Comparison of ENCODE assay signal across 10 cellular contexts in the genomic region with DNA sequence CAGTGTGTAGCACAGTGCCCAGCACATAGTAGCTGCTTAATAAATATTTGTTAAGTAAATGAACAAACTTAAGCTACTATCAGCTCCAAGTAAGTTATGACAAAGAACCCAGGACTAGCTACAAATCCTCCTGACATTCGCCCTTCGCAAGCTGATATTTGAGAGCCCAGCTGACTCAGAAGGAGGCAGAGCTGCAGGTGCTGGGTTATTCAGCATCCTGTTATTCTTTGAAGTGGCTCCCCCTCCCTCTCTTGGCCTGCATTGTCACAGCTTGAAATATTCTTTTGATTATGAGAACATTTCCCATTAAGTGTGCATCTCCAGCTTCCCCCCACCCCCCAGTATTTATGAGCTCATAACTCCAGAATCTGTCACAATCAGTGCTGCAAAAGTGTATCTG.
A peak's percentile ranks its signal among the peaks of the same experiment; 100 is the strongest.
DNase-seq lines count a peak whose midpoint lies in the region; ATAC-seq, FAIRE-seq and TF ChIP-seq lines count a peak whose summit lies in the region.
"Had no signal": no experiment of that assay in that cellular context is flagged by ENCODE, and none has a peak within 500 bp of the region (broad histone marks: within the 10 kb centered on the region; RNA-seq: fewer than 3 reads in every experiment).

No MANE protein-coding gene starts in this region.

- POLR2A ChIA-PET in HepG2 (lab: Yijun Ruan, JAX) (interaction anchor here (1.1 kb wide), 1 partner anchor 79 kb away, joined by 4 read pairs; the partner anchor contains the start of gene RALY), GM10248 (lab: Yijun Ruan, JAX) (no interaction called here)

- FAIRE-seq in HepG2 (lab: Jason Lieb, UNC) (no peak), urothelium cell line (lab: Jason Lieb, UNC) (no peak)

- H3K36me3 ChIP-seq in HepG2 (replicated peaks in 1 of 2; ENCODE audit: control insufficient read depth in 1 of 2, insufficient read depth in 2 of 2, low read length in 2 of 2), result no peaks in the 10 kb centered on the region
- no peaks in the 10 kb centered on the region for H3K36me3 ChIP-seq in right lobe of liver

- H3K4me2 ChIP-seq in HepG2 (ENCODE audit: low read depth, low read length), result no peak overlapping the region

- DNase-seq in HepG2 (ENCODE audit: low spot score) (peak; percentile 51), right lobe of liver (no peak), epithelial cell of esophagus (ENCODE audit: low read depth) (peak; percentile 70), urothelium cell line (ENCODE audit: low spot score) (peak; percentile 87), GM10248 (ENCODE audit: extremely low spot score) (no peak), SK-N-DZ (ENCODE audit: low spot score) (no peak)

- H3K4me1 ChIP-seq in HepG2 (ENCODE audit: insufficient read depth, low read length) (peaks cover 47% of the 10 kb centered on the region), right lobe of liver (no peaks in the 10 kb centered on the region)

- no peaks in the 10 kb centered on the region; a peak in 1 of 5 replicates for H3K27me3 ChIP-seq in HepG2 (ENCODE audit: control insufficient read depth in 1 of 2, insufficient read depth in 2 of 2, low read length in 2 of 2)
- no peaks in the 10 kb centered on the region for H3K27me3 ChIP-seq in right lobe of liver

- no TSS peak for BruUV-seq in HepG2 (replicated peaks; lab: Mats Ljungman, UMichigan)

- in situ Hi-C loops in HepG2 (cut with HindIII; ENCODE audit: extremely low pct_ligation_motif_present, low pct_unique_long_range_greater_than_20kb), result no loop called here

- H2AFZ ChIP-seq in HepG2 (ENCODE audit: low read length), result no peak overlapping the region

- TF ChIP-seq EP300 in HepG2 (IDR thresholded peaks at IDR 0.05; ENCODE audit: low read depth in 2 of 2, low read length in 2 of 2), result no peak
- no peak for TF ChIP-seq EP300 in HepG2 (CRISPR knock-in tag; IDR thresholded peaks at IDR 0.05; ENCODE audit: borderline replicate concordance)

- no peaks in the 10 kb centered on the region for H4K20me1 ChIP-seq in HepG2 (ENCODE audit: insufficient read depth, low read length)

- no peak overlapping the region for H3K27ac ChIP-seq in HepG2 (ENCODE audit: extremely low read length, insufficient read depth, low read length)
- H3K27ac ChIP-seq in right lobe of liver, result no peak overlapping the region
- H3K27ac ChIP-seq: VCaP had no signal

- H3K4me3 ChIP-seq in HepG2 (replicated peaks in 1 of 3; ENCODE audit: insufficient read depth in 1 of 3, low read depth in 2 of 3, low read length in 3 of 3) (no peak overlapping the region), right lobe of liver (no peak overlapping the region), WI38 (ENCODE audit: low read depth, low read length) (no peak overlapping the region), epithelial cell of esophagus (ENCODE audit: low read length) (no peak overlapping the region)

- WGBS in HepG2 (ENCODE audit: low lambda C conversion rate), result 27% methylated on average over 2 of the region's 2 CpGs
- WGBS in right lobe of liver (ENCODE audit: insufficient coverage, low coverage, low lambda C conversion rate, missing lambda C conversion rate), result 80% methylated on average over 2 of the region's 2 CpGs

- intact Hi-C loops in HepG2 (cut with micrococcal nuclease; ENCODE audit: unreplicated experiment) (no loop called here), right lobe of liver (cut with DNase I) (loop anchor here in 1 of 2 donors (10.0 kb wide), 1 partner anchor 160 kb away; no protein-coding TSS in a partner anchor)

- CTCF ChIA-PET in HepG2 (lab: Yijun Ruan, JAX; ENCODE audit: low intra/inter-chr PET ratio, low total read pairs), result interaction anchor here (0.8 to 3.1 kb wide), 2 partner anchors 155 to 215 kb away, joined by 3 to 31 read pairs; no protein-coding TSS in a partner anchor
- CTCF ChIA-PET in GM10248 (lab: Yijun Ruan, JAX), result interaction anchor here (0.7 to 5.8 kb wide), 22 partner anchors 8 to 214 kb away, joined by 3 to 40 read pairs (median 4); no protein-coding TSS in a partner anchor

- ATAC-seq in HepG2 (no peak), right lobe of liver (no peak), GM21825 (IDR thresholded peaks at IDR 0.05; ENCODE audit: unreplicated experiment) (no peak)
- ATAC-seq: stimulated activated memory B cell treated with anti-CD40 and anti-IgM and Interleukin-4, amounts not matched to agents 10 μg/mL and 1 μg/mL and 100 μg/mL, for 72 hours had no signal

- no peaks in the 10 kb centered on the region for H3K9me3 ChIP-seq in HepG2 (ENCODE audit: low read length)
- H3K9me3 ChIP-seq in right lobe of liver, result no peaks in the 10 kb centered on the region

- TF ChIP-seq POLR2A in HepG2 (IDR thresholded peaks at IDR 0.05; ENCODE audit: insufficient read depth in 1 of 2, low read depth in 2 of 2, low read length in 2 of 2), result no peak
- TF ChIP-seq POLR2A in right lobe of liver (IDR thresholded peaks at IDR 0.05), result no peak

- no peak overlapping the region for H3K9ac ChIP-seq in HepG2 (ENCODE audit: insufficient read depth, low read depth, low read length)

- H3K79me2 ChIP-seq in HepG2 (ENCODE audit: insufficient read depth, low read length), result no peaks in the 10 kb centered on the region

- TF ChIP-seq CTCF in HepG2 (CRISPR knock-in tag; IDR thresholded peaks at IDR 0.05), result no peak
- TF ChIP-seq CTCF in right lobe of liver (IDR thresholded peaks at IDR 0.05), result no peak
- TF ChIP-seq CTCF in WI38 (IDR thresholded peaks at IDR 0.05; ENCODE audit: low read depth, low read length), result peak; percentile 23
- TF ChIP-seq CTCF in epithelial cell of esophagus (IDR thresholded peaks at IDR 0.05; ENCODE audit: insufficient read depth, low read depth, low read length, missing control alignments), result peak; percentile 15
- no peak for TF ChIP-seq CTCF in GM10248 (IDR thresholded peaks at IDR 0.05; ENCODE audit: control extremely low read depth, extremely low read depth, low read depth, missing control alignments)

- no peak for TF ChIP-seq RAD21 in HepG2 (CRISPR knock-in tag; IDR thresholded peaks at IDR 0.05)

TF ChIP-seq in HepG2, 621 proteins besides CTCF, POLR2A, EP300 and RAD21:
- 0 out of 2 replicates have a peak, but pooled peaks have one; percentile 17 for TF ChIP-seq FOSL2 (CRISPR knock-in tag; IDR thresholded peaks at IDR 0.05)
- TF ChIP-seq, protein P1, sequence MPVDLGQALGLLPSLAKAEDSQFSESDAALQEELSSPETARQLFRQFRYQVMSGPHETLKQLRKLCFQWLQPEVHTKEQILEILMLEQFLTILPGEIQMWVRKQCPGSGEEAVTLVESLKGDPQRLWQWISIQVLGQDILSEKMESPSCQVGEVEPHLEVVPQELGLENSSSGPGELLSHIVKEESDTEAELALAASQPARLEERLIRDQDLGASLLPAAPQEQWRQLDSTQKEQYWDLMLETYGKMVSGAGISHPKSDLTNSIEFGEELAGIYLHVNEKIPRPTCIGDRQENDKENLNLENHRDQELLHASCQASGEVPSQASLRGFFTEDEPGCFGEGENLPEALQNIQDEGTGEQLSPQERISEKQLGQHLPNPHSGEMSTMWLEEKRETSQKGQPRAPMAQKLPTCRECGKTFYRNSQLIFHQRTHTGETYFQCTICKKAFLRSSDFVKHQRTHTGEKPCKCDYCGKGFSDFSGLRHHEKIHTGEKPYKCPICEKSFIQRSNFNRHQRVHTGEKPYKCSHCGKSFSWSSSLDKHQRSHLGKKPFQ (CRISPR knock-in tag; IDR thresholded peaks at IDR 0.05; ENCODE audit: insufficient replicate concordance), result no peak
- TF ChIP-seq POGK (CRISPR knock-in tag; conservative IDR thresholded peaks at IDR 0.05), result no peak

Comparison
In these comparisons a context has a peak if more than half of its experiments do, and no peak if none do; other contexts are left out.
1. DNase-seq: peak in HepG2 (single experiment), epithelial cell of esophagus (single experiment) and urothelium cell line (single experiment); none in right lobe of liver (0 of 3), GM10248 (single experiment) and SK-N-DZ (single experiment).
2. CTCF ChIP-seq: peak in WI38 (single experiment) and epithelial cell of esophagus (single experiment); none in HepG2 (single experiment), right lobe of liver (0 of 4) and GM10248 (single experiment).